In the genomic region with DNA sequence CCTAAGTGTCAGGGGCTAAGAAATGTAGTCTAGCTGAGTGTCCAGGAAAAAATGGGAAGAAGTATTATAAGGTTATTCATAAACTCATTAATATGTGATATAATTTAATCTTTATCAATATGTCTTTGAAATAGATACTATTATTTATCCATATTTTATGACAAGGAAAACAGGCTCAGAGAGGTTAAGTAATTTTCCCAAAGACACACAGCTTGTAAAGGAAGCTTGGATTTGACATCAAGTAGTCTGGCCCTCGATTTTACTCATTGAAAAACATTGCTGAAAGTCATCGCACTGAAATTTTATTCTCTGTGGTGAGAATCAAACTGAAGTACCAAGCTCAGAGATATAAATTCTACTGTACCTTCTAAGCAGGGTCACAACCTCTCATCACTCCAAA, we compare ENCODE assay signal across 29 cellular contexts.
"Had no signal": no experiment of that assay in that cellular context is flagged by ENCODE, and none has a peak within 500 bp of the region (broad histone marks: within the 10 kb centered on the region; RNA-seq: fewer than 3 reads in every experiment).

No MANE protein-coding gene starts in this region.

- H3K27me3 ChIP-seq: ascending aorta, cardiac muscle cell had no signal

- ATAC-seq: activated CD4-positive, alpha-beta T cell treated with anti-CD3 and anti-CD28 coated beads for 36 hours; activated CD4-positive, CD25-positive, alpha-beta regulatory T cell treated with anti-CD3 and anti-CD28 coated beads, Interleukin-2, amount 50 U/mL, for 24 hours; activated CD8-positive, alpha-beta memory T cell treated with anti-CD3 and anti-CD28 coated beads, Interleukin-2, amount 10 ng/mL, durations not matched to agents 7 days and 5 days; activated CD8-positive, alpha-beta T cell treated with anti-CD3 and anti-CD28 coated beads, Interleukin-2, amount 10 ng/mL, durations not matched to agents 7 days and 5 days had no signal

- DNase-seq: activated CD4-positive, alpha-beta memory T cell treated with anti-CD3 and anti-CD28 coated beads, Interleukin-2, amount 10 ng/mL, durations not matched to agents 7 days and 5 days; activated CD4-positive, alpha-beta T cell treated with anti-CD3 and anti-CD28 coated beads for 1 hour; activated CD4-positive, alpha-beta T cell treated with anti-CD3 and anti-CD28 coated beads for 36 hours; activated CD4-positive, alpha-beta T cell treated with anti-CD3 and anti-CD28 coated beads for 48 hours; activated CD4-positive, alpha-beta T cell treated with anti-CD3 and anti-CD28 coated beads, Interleukin-2, amount 10 ng/mL, durations not matched to agents 7 days and 5 days; activated CD4-positive, alpha-beta T cell treated with anti-CD3 and anti-CD28 coated beads, Interleukin-2, amount 50 U/mL, for 48 hours; activated CD4-positive, CD25-positive, alpha-beta regulatory T cell; activated CD8-positive, alpha-beta memory T cell treated with anti-CD3 and anti-CD28 coated beads for 24 hours; activated CD8-positive, alpha-beta memory T cell treated with anti-CD3 and anti-CD28 coated beads, Interleukin-2, amount 10 ng/mL, durations not matched to agents 7 days and 5 days; activated CD8-positive, alpha-beta memory T cell treated with anti-CD3 and anti-CD28 coated beads, Interleukin-2, amount 50 U/mL, for 48 hours; activated CD8-positive, alpha-beta T cell treated with anti-CD3 and anti-CD28 coated beads, Interleukin-2, amount 10 ng/mL, durations not matched to agents 7 days and 5 days; activated effector memory CD4-positive, alpha-beta T cell treated with Interleukin-2 at 50 U/mL for 16 hours; activated gamma-delta T cell; activated naive CD4-positive, alpha-beta T cell treated with anti-CD3 and anti-CD28 coated beads, Interleukin-2, amount 10 ng/mL, durations not matched to agents 7 days and 5 days; activated naive CD4-positive, alpha-beta T cell treated with Interleukin-2 at 50 U/mL for 16 hours; activated naive CD8-positive, alpha-beta T cell treated with anti-CD3 and anti-CD28 coated beads, Interleukin-2, amount 10 ng/mL, durations not matched to agents 7 days and 5 days; activated naive CD8-positive, alpha-beta T cell treated with anti-CD3 and anti-CD28 coated beads, Interleukin-2, amount 50 U/mL, for 24 hours; activated T-cell treated with anti-CD3 and anti-CD28 coated beads, Interleukin-2, amount 50 U/mL, for 24 hours; activated T-cell treated with anti-CD3 and anti-CD28 coated beads, Interleukin-2, amount 50 U/mL, for 48 hours; anterior cingulate cortex; central memory CD4-positive, alpha-beta T cell; T-helper 1 cell; T-helper 2 cell; T-helper 9 cell had no signal

- H3K27ac ChIP-seq: ascending aorta, cardiac muscle cell, VCaP had no signal

- H3K4me1 ChIP-seq: ascending aorta had no signal

- H3K4me3 ChIP-seq: ascending aorta, cardiac muscle cell had no signal

- H3K9me3 ChIP-seq: ascending aorta had no signal

- FAIRE-seq: TTC549 had no signal

- H3K36me3 ChIP-seq: ascending aorta, cardiac muscle cell had no signal
